Comparison of ENCODE assay signal across 1 cellular context in the genomic region with DNA sequence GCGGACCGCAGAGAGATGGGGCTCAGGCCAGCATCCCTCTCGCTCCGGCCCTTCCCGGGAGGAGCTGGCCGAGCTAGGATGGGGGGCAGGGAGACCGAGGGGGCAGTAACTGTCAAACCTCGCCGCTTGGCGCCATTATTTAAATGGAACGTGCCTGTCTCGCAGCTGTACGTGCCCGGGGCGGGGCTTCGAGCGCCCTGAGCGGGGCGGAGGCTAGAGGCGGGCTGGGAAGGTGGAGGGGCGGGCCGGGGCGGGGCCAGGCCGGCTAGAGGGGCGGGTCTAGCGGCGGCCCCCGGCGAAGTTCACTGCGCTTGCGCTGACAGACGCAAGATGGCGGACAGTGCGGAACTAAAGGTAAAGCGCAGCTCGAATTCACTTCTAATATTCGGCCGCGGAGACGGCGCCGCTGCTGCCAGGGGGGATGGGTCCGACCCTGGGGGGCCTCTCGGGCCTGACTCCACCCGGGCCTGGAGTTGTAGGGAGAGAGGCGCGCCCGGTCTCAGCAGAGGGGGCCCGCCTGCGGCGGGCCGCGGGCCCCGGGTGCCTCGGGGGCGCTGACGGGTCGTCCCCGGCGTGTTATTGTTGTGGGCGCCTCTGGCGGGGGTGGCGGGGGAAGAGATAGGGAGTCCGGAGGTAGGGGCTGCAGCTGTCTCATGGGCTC.
TF ChIP-seq lines count a peak whose summit lies in the region.

A gene (plus strand): TSS at position 319 of the 661 bp plus-strand sequence. CDS start 12 bp downstream, at position 331.

TF ChIP-seq in WTC11, 78 proteins besides CTCF, POLR2A, EP300 and RAD21 (continued from another document):
- TF ChIP-seq, protein P1, sequence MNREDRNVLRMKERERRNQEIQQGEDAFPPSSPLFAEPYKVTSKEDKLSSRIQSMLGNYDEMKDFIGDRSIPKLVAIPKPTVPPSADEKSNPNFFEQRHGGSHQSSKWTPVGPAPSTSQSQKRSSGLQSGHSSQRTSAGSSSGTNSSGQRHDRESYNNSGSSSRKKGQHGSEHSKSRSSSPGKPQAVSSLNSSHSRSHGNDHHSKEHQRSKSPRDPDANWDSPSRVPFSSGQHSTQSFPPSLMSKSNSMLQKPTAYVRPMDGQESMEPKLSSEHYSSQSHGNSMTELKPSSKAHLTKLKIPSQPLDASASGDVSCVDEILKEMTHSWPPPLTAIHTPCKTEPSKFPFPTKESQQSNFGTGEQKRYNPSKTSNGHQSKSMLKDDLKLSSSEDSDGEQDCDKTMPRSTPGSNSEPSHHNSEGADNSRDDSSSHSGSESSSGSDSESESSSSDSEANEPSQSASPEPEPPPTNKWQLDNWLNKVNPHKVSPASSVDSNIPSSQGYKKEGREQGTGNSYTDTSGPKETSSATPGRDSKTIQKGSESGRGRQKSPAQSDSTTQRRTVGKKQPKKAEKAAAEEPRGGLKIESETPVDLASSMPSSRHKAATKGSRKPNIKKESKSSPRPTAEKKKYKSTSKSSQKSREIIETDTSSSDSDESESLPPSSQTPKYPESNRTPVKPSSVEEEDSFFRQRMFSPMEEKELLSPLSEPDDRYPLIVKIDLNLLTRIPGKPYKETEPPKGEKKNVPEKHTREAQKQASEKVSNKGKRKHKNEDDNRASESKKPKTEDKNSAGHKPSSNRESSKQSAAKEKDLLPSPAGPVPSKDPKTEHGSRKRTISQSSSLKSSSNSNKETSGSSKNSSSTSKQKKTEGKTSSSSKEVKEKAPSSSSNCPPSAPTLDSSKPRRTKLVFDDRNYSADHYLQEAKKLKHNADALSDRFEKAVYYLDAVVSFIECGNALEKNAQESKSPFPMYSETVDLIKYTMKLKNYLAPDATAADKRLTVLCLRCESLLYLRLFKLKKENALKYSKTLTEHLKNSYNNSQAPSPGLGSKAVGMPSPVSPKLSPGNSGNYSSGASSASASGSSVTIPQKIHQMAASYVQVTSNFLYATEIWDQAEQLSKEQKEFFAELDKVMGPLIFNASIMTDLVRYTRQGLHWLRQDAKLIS (CRISPR knock-in tag; IDR thresholded peaks at IDR 0.05; ENCODE audit: borderline replicate concordance) = no peak
- no peak for TF ChIP-seq OVOL2 (CRISPR knock-in tag; IDR thresholded peaks at IDR 0.05; ENCODE audit: borderline replicate concordance)
- TF ChIP-seq CREM (CRISPR knock-in tag; IDR thresholded peaks at IDR 0.05) = peak; percentile 65; the same call in 1 of the 2 replicates
